In genomic region chr16:79372504-79373184, GRCh38 we compare ENCODE assay signal across 10 cellular contexts.
A peak's percentile ranks its signal among the peaks of the same experiment; 100 is the strongest.
DNase-seq lines count a peak whose midpoint lies in the region; ATAC-seq and TF ChIP-seq lines count a peak whose summit lies in the region.
"Had no signal": no experiment of that assay in that cellular context is flagged by ENCODE, and none has a peak within 500 bp of the region (broad histone marks: within the 10 kb centered on the region; RNA-seq: fewer than 3 reads in every experiment).

No MANE protein-coding gene starts in this region.

- H3K4me3 ChIP-seq in osteoblast (ENCODE audit: insufficient read depth, low read length): no peak overlapping the region

- no peaks in the 10 kb centered on the region for H3K9me3 ChIP-seq in osteoblast (ENCODE audit: low read depth, low read length)
- H3K9me3 ChIP-seq: BE2C had no signal

- H3K27ac ChIP-seq in osteoblast (ENCODE audit: low read depth, low read length): no peak overlapping the region

- H2AFZ ChIP-seq in osteoblast (ENCODE audit: low read length): no peak overlapping the region

- H4K20me1 ChIP-seq in osteoblast (ENCODE audit: insufficient read depth, low read length): no peaks in the 10 kb centered on the region

- DNase-seq in activated T-cell treated with anti-CD3 and anti-CD28 coated beads for 48 hours (ENCODE audit: low read depth): peak; percentile 26
- DNase-seq in activated T-cell treated with anti-CD3 and anti-CD28 coated beads, Interleukin-2, amount 50 U/mL, for 1 hour: no peak
- DNase-seq in activated CD4-positive, alpha-beta T cell treated with anti-CD3 and anti-CD28 coated beads, Interleukin-2, amount 50 U/mL, for 48 hours: peak; percentile 41 to 57
- DNase-seq in kidney glomerular epithelial cell (lab: John Stamatoyannopoulos, UW): peak; percentile 94
- DNase-seq in stimulated activated CD8-positive, alpha-beta memory T cell treated with anti-CD3 and anti-CD28 coated beads, Interleukin-7, amount 100 ng/mL, for 48 hours (ENCODE audit: extremely low read depth in 1 of 2, low read depth in 1 of 2): peak; percentile 23 to 48
- no peak for DNase-seq in osteoblast (ENCODE audit: insufficient read length, low spot score, missing footprints)
- DNase-seq: BE2C had no signal

- H3K79me2 ChIP-seq in osteoblast (ENCODE audit: insufficient read depth, low read length): no peaks in the 10 kb centered on the region

- no peaks in the 10 kb centered on the region for H3K27me3 ChIP-seq in osteoblast (ENCODE audit: insufficient read depth, low read length)
- H3K27me3 ChIP-seq: BE2C had no signal

- no peak overlapping the region for H3K4me2 ChIP-seq in osteoblast (ENCODE audit: insufficient read depth, low read length)

- no peaks in the 10 kb centered on the region for H3K36me3 ChIP-seq in osteoblast (ENCODE audit: insufficient read depth, low read length)
- H3K36me3 ChIP-seq: BE2C had no signal

- no peaks in the 10 kb centered on the region for H3K4me1 ChIP-seq in osteoblast (ENCODE audit: insufficient read depth, low read length)
- H3K4me1 ChIP-seq: BE2C had no signal

- TF ChIP-seq CTCF in osteoblast (IDR thresholded peaks at IDR 0.05; ENCODE audit: extremely low read depth, low read depth, low read length): no peak

- ATAC-seq in HG03097 (IDR thresholded peaks at IDR 0.05; ENCODE audit: low FRiP score, unreplicated experiment) (no peak), GM18873 (IDR thresholded peaks at IDR 0.05; ENCODE audit: low FRiP score, unreplicated experiment) (no peak)
- ATAC-seq: Right ventricle myocardium inferior had no signal

Comparison
In these comparisons a context has a peak if more than half of its experiments do, and no peak if none do; other contexts are left out.
1. DNase-seq: peak in activated T-cell treated with anti-CD3 and anti-CD28 coated beads for 48 hours (single experiment), activated CD4-positive, alpha-beta T cell treated with anti-CD3 and anti-CD28 coated beads, Interleukin-2, amount 50 U/mL, for 48 hours (2 of 2), kidney glomerular epithelial cell (single experiment) and stimulated activated CD8-positive, alpha-beta memory T cell treated with anti-CD3 and anti-CD28 coated beads, Interleukin-7, amount 100 ng/mL, for 48 hours (2 of 2); none in activated T-cell treated with anti-CD3 and anti-CD28 coated beads, Interleukin-2, amount 50 U/mL, for 1 hour (single experiment) and osteoblast (single experiment).